ENCODE assay signal across 8 cellular contexts in genomic region chr7:129434846-129435318, GRCh38. TPM values are rescaled to one million over a fixed set of nuclear protein-coding genes. Genes with fewer than 3 reads are reported as not detected.
DNase-seq lines count a peak whose midpoint lies in the region; ATAC-seq, FAIRE-seq and TF ChIP-seq lines count a peak whose summit lies in the region.

No MANE protein-coding gene starts in this region.

- DNase-seq in M059J (ENCODE audit: low read depth), result peak; percentile 50
- peak in 3 of 7 donors; percentile 10 to 22 (median 20) for DNase-seq in adrenal gland
- no peak for DNase-seq in small intestine
- no peak for DNase-seq in GF-D8 (lab: John Stamatoyannopoulos, UW)
- no peak for DNase-seq in NCI-H510A treated with DMSO at 0.1 percent for 48 hours (lab: John Stamatoyannopoulos, UW)

- no peak for ATAC-seq in HG02938 (IDR thresholded peaks at IDR 0.05; ENCODE audit: unreplicated experiment)

- H3K9me3 ChIP-seq in ES-I3 (ENCODE audit: control insufficient read depth, insufficient read depth, low read length) (no peaks in the 10 kb centered on the region), adrenal gland (replicated peaks in 1 of 3) (no peaks in the 10 kb centered on the region), iPS-15b (ENCODE audit: control insufficient read depth, insufficient read depth, low read length) (no peaks in the 10 kb centered on the region), small intestine (ENCODE audit: control insufficient read depth, low read depth) (no peaks in the 10 kb centered on the region)

- TF ChIP-seq CTCF in adrenal gland (IDR thresholded peaks at IDR 0.05), result no peak

- FAIRE-seq in small intestine (lab: Jason Lieb, UNC), result no peak

- no peaks in the 10 kb centered on the region for H3K36me3 ChIP-seq in ES-I3 (ENCODE audit: insufficient read depth, low read length)
- H3K36me3 ChIP-seq in adrenal gland (replicated peaks in 1 of 2), result no peaks in the 10 kb centered on the region
- no peaks in the 10 kb centered on the region for H3K36me3 ChIP-seq in iPS-15b (ENCODE audit: control insufficient read depth, insufficient read depth, low read length)
- no peaks in the 10 kb centered on the region for H3K36me3 ChIP-seq in small intestine (ENCODE audit: control insufficient read depth in 2 of 2, insufficient read depth in 2 of 2, low read length in 2 of 2)

- intact Hi-C loops in adrenal gland (cut with DNase I), result no loop called here

- no peaks in the 10 kb centered on the region for H3K27me3 ChIP-seq in adrenal gland
- peaks cover 10% of the 10 kb centered on the region for H3K27me3 ChIP-seq in iPS-15b (ENCODE audit: control insufficient read depth, insufficient read depth, low read length)
- peaks cover 3 to 4% of the 10 kb centered on the region in 2 donors for H3K27me3 ChIP-seq in small intestine (ENCODE audit: control insufficient read depth in 2 of 2, insufficient read depth in 2 of 2, low read length in 2 of 2)

- H3K4me3 ChIP-seq in adrenal gland (peak overlapping the region; percentile 10 to 76 (median 66)), iPS-15b (ENCODE audit: low read depth, low read length) (peak overlapping the region; percentile 86), small intestine (ENCODE audit: low read depth in 1 of 2, low read length in 2 of 2) (peak overlapping the region; percentile 74 to 76)

- no peak for TF ChIP-seq POLR2A in adrenal gland (IDR thresholded peaks at IDR 0.05)

- H3K27ac ChIP-seq in adrenal gland (peak overlapping the region in 2 of 5 donors; percentile 29 to 57), small intestine (ENCODE audit: low read depth in 1 of 2, low read length in 1 of 2) (peak overlapping the region in 1 of 2 donors; percentile 66)

- H3K4me1 ChIP-seq in ES-I3 (ENCODE audit: insufficient read depth, low read length) (peaks cover 6% of the 10 kb centered on the region; the same call in 1 of the 2 replicates), adrenal gland (replicated peaks in 1 of 2) (peaks cover 0 to 14% of the 10 kb centered on the region in 2 donors), iPS-15b (ENCODE audit: control insufficient read depth, insufficient read depth, low read length) (peaks cover 13% of the 10 kb centered on the region), small intestine (ENCODE audit: control insufficient read depth in 2 of 2, insufficient read depth in 1 of 2, low read depth in 1 of 2, low read length in 1 of 2) (peaks cover 0 to 8% of the 10 kb centered on the region in 2 donors)

- H3K9ac ChIP-seq in ES-I3 (ENCODE audit: low read depth, low read length), result peak overlapping the region; percentile 88
- peak overlapping the region; percentile 89 for H3K9ac ChIP-seq in iPS-15b (ENCODE audit: low read depth, low read length)

- WGBS in adrenal gland, 4 donors, result 0 to 2% (median 1%) methylated on average over 12 to 25 of the region's 25 CpGs
- WGBS in small intestine, 3 donors, result 0 to 5% (median 1%) methylated on average over 22 to 25 of the region's 25 CpGs

RNA-seq across cellular contexts. Expression of gene STRIP2, which starts 0.7 kb away (rescaled TPM):
- 7.8 and 12.1 TPM in 2 replicates for total RNA-seq in M059J (2014; rRNA removed; shearing (Covaris generic))
- total RNA-seq in adrenal gland, result 10 to 100 TPM in 1 of 8 donors, 1 to 10 TPM in 6, under 1 TPM in 1; 0.67 to 10.1 (median 4.1) TPM
- polyA plus RNA-seq in adrenal gland (1 to 10 TPM; 1.0 to 2.7 (median 2.5) TPM), small intestine (1 to 10 TPM in 1 of 3 donors, under 1 TPM in 1, not detected in 1; 0.22 to 1.3 TPM)
